ENCODE assay signal across 8 cellular contexts in genomic region chr1:158999301-159000069, GRCh38. TPM values are rescaled to one million over a fixed set of nuclear protein-coding genes. Genes with fewer than 3 reads are reported as not detected.
DNase-seq lines count a peak whose midpoint lies in the region; ATAC-seq, FAIRE-seq and TF ChIP-seq lines count a peak whose summit lies in the region.

No MANE protein-coding gene starts in this region.

- no peak for ATAC-seq in activated naive CD4-positive, alpha-beta T cell treated with anti-CD3 and anti-CD28 coated beads, Interleukin-2, amount 50 U/mL, for 72 hours
- ATAC-seq in HG03159 (IDR thresholded peaks at IDR 0.05; ENCODE audit: unreplicated experiment) = no peak

- H3K9me3 Mint-ChIP-seq in activated naive CD4-positive, alpha-beta T cell treated with anti-CD3 and anti-CD28 coated beads, Interleukin-2, amount 50 U/mL, for 72 hours = no peaks in the 10 kb centered on the region

- POLR2A ChIA-PET in endothelial cell of umbilical vein (lab: Charles Lee) = interaction anchor here (0.6 to 1.3 kb wide), 3 partner anchors 10 to 1006 kb away, joined by 3 to 12 read pairs (median 6); partner anchors contain the start of genes IFI16 and KIRREL1

- H3K9me3 ChIP-seq in endothelial cell of umbilical vein (replicated peaks; ENCODE audit: control insufficient read depth, insufficient read depth, low read length) (no peaks in the 10 kb centered on the region), tibial nerve (no peaks in the 10 kb centered on the region)

- no peaks in the 10 kb centered on the region for H3K9me1 ChIP-seq in endothelial cell of umbilical vein (replicated peaks; ENCODE audit: control insufficient read depth, extremely low read depth, insufficient read depth, low read length)

- peak overlapping the region; percentile 89 for H3K4me3 ChIP-seq in ACC112 (ENCODE audit: low read depth, low read length)
- peak overlapping the region; percentile 39 to 78 (median 57) for H3K4me3 ChIP-seq in endothelial cell of umbilical vein (replicated peaks in 1 of 3; ENCODE audit: insufficient read depth in 1 of 3, low read depth in 1 of 3, low read length in 3 of 3)
- peak overlapping the region; percentile 38 to 58 (median 44) for H3K4me3 ChIP-seq in tibial nerve

- H3K27ac ChIP-seq in ACC112 (ENCODE audit: low read depth, low read length) = peak overlapping the region; percentile 81
- H3K27ac ChIP-seq in endothelial cell of umbilical vein (ENCODE audit: insufficient read depth, low read depth, low read length) = peak overlapping the region; percentile 85
- H3K27ac ChIP-seq in tibial nerve = peak overlapping the region; percentile 64 to 96 (median 88)

- H3K4me2 ChIP-seq in endothelial cell of umbilical vein (ENCODE audit: insufficient read depth, low read length) = peak overlapping the region; percentile 93

- WGBS in tibial nerve, 2 donors = 9% methylated on average over 11 of the region's 11 CpGs

- H3K36me3 ChIP-seq in ACC112 (ENCODE audit: insufficient read depth, low read length) (no peaks in the 10 kb centered on the region), endothelial cell of umbilical vein (ENCODE audit: control insufficient read depth in 2 of 2, extremely low read depth in 1 of 2, insufficient read depth in 2 of 2, low read length in 2 of 2) (no peaks in the 10 kb centered on the region), tibial nerve (no peaks in the 10 kb centered on the region)

- no peak for TF ChIP-seq CTCF in endothelial cell of umbilical vein (IDR thresholded peaks at IDR 0.05; ENCODE audit: extremely low read depth in 1 of 2, insufficient read depth in 1 of 2, low read depth in 1 of 2, low read length in 2 of 2)
- TF ChIP-seq CTCF in tibial nerve (IDR thresholded peaks at IDR 0.05) = peak in 1 of 5 experiments; percentile 10

- peak; percentile 74 for TF ChIP-seq POLR2A in endothelial cell of umbilical vein (IDR thresholded peaks at IDR 0.05; ENCODE audit: low read depth, low read length)
- TF ChIP-seq POLR2A in tibial nerve (IDR thresholded peaks at IDR 0.05) = peak; percentile 76 to 77

- FAIRE-seq in endothelial cell of umbilical vein (lab: Jason Lieb, UNC) = peak; percentile 96

- H3K27me3 ChIP-seq in ACC112 (ENCODE audit: insufficient read depth, low read length) = peaks cover 7% of the 10 kb centered on the region; the same call in 1 of the 2 replicates
- H3K27me3 ChIP-seq in endothelial cell of umbilical vein (ENCODE audit: control insufficient read depth in 2 of 2, insufficient read depth in 2 of 2, low read length in 2 of 2) = peaks cover 2% of the 10 kb centered on the region in 2 experiments
- H3K27me3 ChIP-seq in tibial nerve = no peaks in the 10 kb centered on the region

- CTCF ChIA-PET in endothelial cell of umbilical vein (lab: Charles Lee) = interaction anchor here (0.6 to 2.4 kb wide), 11 partner anchors 10 to 1419 kb away, joined by 3 to 18 read pairs (median 4); partner anchors contain the start of genes AIM2 and IFI16

- no peak overlapping the region for H3K27ac Mint-ChIP-seq in activated naive CD4-positive, alpha-beta T cell treated with anti-CD3 and anti-CD28 coated beads, Interleukin-2, amount 50 U/mL, for 72 hours

- peak overlapping the region; percentile 59 for H3K9ac ChIP-seq in endothelial cell of umbilical vein (replicated peaks; ENCODE audit: extremely low read depth, insufficient read depth, low read length)

- peaks cover 0 to 10% of the 10 kb centered on the region in 2 donors for H3K36me3 Mint-ChIP-seq in activated naive CD4-positive, alpha-beta T cell treated with anti-CD3 and anti-CD28 coated beads, Interleukin-2, amount 50 U/mL, for 72 hours

- peaks cover 5% of the 10 kb centered on the region for H3K4me1 ChIP-seq in ACC112 (ENCODE audit: control insufficient read depth, insufficient read depth, low read length, unreplicated experiment)
- peaks cover 26% of the 10 kb centered on the region for H3K4me1 ChIP-seq in endothelial cell of umbilical vein (ENCODE audit: control insufficient read depth, extremely low read depth, insufficient read depth, low read length)
- H3K4me1 ChIP-seq in tibial nerve = peaks cover 0 to 33% (median 24%) of the 10 kb centered on the region in 4 donors

- intact Hi-C loops in endothelial cell of umbilical vein (cut with micrococcal nuclease) = loop anchor here (1.0 to 10.0 kb wide), 5 partner anchors 10 to 1037 kb away; partner anchors contain the start of genes IFI16 and PIGM

- no peaks in the 10 kb centered on the region for H3K79me2 ChIP-seq in ACC112 (ENCODE audit: control insufficient read depth, insufficient read depth, low read length, unreplicated experiment)
- no peaks in the 10 kb centered on the region for H3K79me2 ChIP-seq in endothelial cell of umbilical vein (ENCODE audit: control insufficient read depth, insufficient read depth, low read length)

- dilution Hi-C loops in endothelial cell of umbilical vein (cut with MboI; ENCODE audit: extremely low pct_ligation_motif_present, low sequenced_read_pairs) = no loop called here

- peak in 1 of 2 donors; percentile 98 for TF ChIP-seq EP300 in tibial nerve (IDR thresholded peaks at IDR 0.05)

- DNase-seq in NCI-H774 (lab: John Stamatoyannopoulos, UW) = peak; percentile 18
- peak; percentile 95 for DNase-seq in endothelial cell of umbilical vein (ENCODE audit: low read depth, low spot score)
- DNase-seq in lung microvascular endothelial cell (ENCODE audit: low read depth in 2 of 2) = peak; percentile 95 to 97
- DNase-seq in tibial nerve (ENCODE audit: low spot score in 2 of 2) = peak; percentile 87 to 95
- no peak for DNase-seq in activated naive CD4-positive, alpha-beta T cell treated with anti-CD3 and anti-CD28 coated beads, Interleukin-2, amount 50 U/mL, for 72 hours (ENCODE audit: low spot score in 2 of 2)
- no peak for DNase-seq in activated effector memory CD4-positive, alpha-beta T cell treated with Interleukin-2 at 50 U/mL for 16 hours

- H2AFZ ChIP-seq in ACC112 (ENCODE audit: low read length, unreplicated experiment) = peak overlapping the region; percentile 100
- peak overlapping the region; percentile 93 for H2AFZ ChIP-seq in endothelial cell of umbilical vein (ENCODE audit: low read depth, low read length)

- H4K20me1 ChIP-seq in endothelial cell of umbilical vein (replicated peaks; ENCODE audit: control insufficient read depth, extremely low read depth, insufficient read depth, low read length) = no peaks in the 10 kb centered on the region

- TSS peak; percentile 91 for BruUV-seq in endothelial cell of umbilical vein (replicated peaks; lab: Mats Ljungman, UMichigan)

TF ChIP-seq in endothelial cell of umbilical vein, 7 proteins besides CTCF, POLR2A, EP300 and RAD21:
- TF ChIP-seq POLR2AphosphoS5 (IDR thresholded peaks at IDR 0.05; ENCODE audit: insufficient read depth, low read depth, low read length) = no peak
- TF ChIP-seq JUN (IDR thresholded peaks at IDR 0.05; ENCODE audit: borderline replicate concordance, insufficient read depth, insufficient read length, low read depth) = no peak
- TF ChIP-seq FOS (IDR thresholded peaks at IDR 0.05; ENCODE audit: borderline replicate concordance, insufficient read depth, low read length) = no peak
- no peak for TF ChIP-seq MYC (IDR thresholded peaks at IDR 0.05; ENCODE audit: low read depth, low read length)
- no peak for TF ChIP-seq GATA2 (IDR thresholded peaks at IDR 0.05; ENCODE audit: insufficient read depth, insufficient read length, low read depth, low read length)
- no peak for TF ChIP-seq EZH2 (IDR thresholded peaks at IDR 0.05; ENCODE audit: borderline replicate concordance, low read depth, low read length, severe bottlenecking)
- TF ChIP-seq MAX (IDR thresholded peaks at IDR 0.05; ENCODE audit: insufficient read depth, insufficient read length) = no peak
TF ChIP-seq in endothelial cell of umbilical vein: peak in this region for 0.

RNA-seq across cellular contexts. Expression of gene IFI16, which starts 10.2 kb away (rescaled TPM):
- 174 and 183 TPM in 2 replicates for total RNA-seq in endothelial cell of umbilical vein
- 43.9 and 52.8 TPM in 2 replicates for polyA plus RNA-seq in endothelial cell of umbilical vein
- polyA plus RNA-seq in endothelial cell of umbilical vein (2011; cell fraction: cytosol; rRNA removed) = 105 TPM in 2 replicates
- 101 and 111 TPM in 2 replicates for polyA plus RNA-seq in endothelial cell of umbilical vein (2011; cell fraction: nucleus; rRNA removed)
- polyA plus RNA-seq in endothelial cell of umbilical vein (2012) = 120 and 181 TPM in 2 replicates
- 58.2 and 67.7 TPM in 2 replicates for polyA minus RNA-seq in endothelial cell of umbilical vein
- 20.9 TPM for polyA minus RNA-seq in endothelial cell of umbilical vein (2011; cell fraction: cytosol; rRNA and poly(A)+ RNA removed)
- polyA minus RNA-seq in endothelial cell of umbilical vein (2011; cell fraction: nucleus; rRNA and poly(A)+ RNA removed) = 69.3 and 79.2 TPM in 2 replicates
- 33.9 and 51.2 TPM in 2 replicates for total RNA-seq in lung microvascular endothelial cell
- 100 to 1,000 TPM in 3 of 4 donors, 10 to 100 TPM in 1; 63.2 to 121 (median 108) TPM for total RNA-seq in tibial nerve
- total RNA-seq in activated naive CD4-positive, alpha-beta T cell treated with anti-CD3 and anti-CD28 coated beads, Interleukin-2, amount 50 U/mL, for 72 hours = 100 to 1,000 TPM; 226 to 314 TPM

Comparison
In these comparisons a context has a peak if more than half of its experiments do, and no peak if none do; other contexts are left out.
1. DNase-seq: peak in NCI-H774 (single experiment), endothelial cell of umbilical vein (single experiment), lung microvascular endothelial cell (2 of 2) and tibial nerve (2 of 2); none in activated naive CD4-positive, alpha-beta T cell treated with anti-CD3 and anti-CD28 coated beads, Interleukin-2, amount 50 U/mL, for 72 hours (0 of 2) and activated effector memory CD4-positive, alpha-beta T cell treated with Interleukin-2 at 50 U/mL for 16 hours (single experiment).
2. Peak in every context shown above with its lines, with median percentiles within 50 percentile points of each other: H3K27ac ChIP-seq and H3K4me3 ChIP-seq.